ENCODE assay signal across 8 cellular contexts in genomic region chr7:152675761-152676636, GRCh38.
DNase-seq lines count a peak whose midpoint lies in the region; ATAC-seq and TF ChIP-seq lines count a peak whose summit lies in the region.

XRCC2 (minus strand) TSS chr7:152676141; CDS start chr7:152676079, 62 bp downstream.

- H3K36me3 ChIP-seq in mucosa of rectum (ENCODE audit: control insufficient read depth in 2 of 2, insufficient read depth in 2 of 2, low read length in 2 of 2), result no peaks in the 10 kb centered on the region

- peaks cover 10 to 12% of the 10 kb centered on the region in 2 donors for H3K4me1 ChIP-seq in mucosa of rectum (ENCODE audit: control insufficient read depth in 2 of 2, insufficient read depth in 2 of 2, low read length in 2 of 2)

- peak; percentile 81 for DNase-seq in DMS153 treated with DMSO at 0.1 percent for 48 hours (lab: John Stamatoyannopoulos, UW; ENCODE audit: unreplicated experiment)
- peak; percentile 95 for DNase-seq in OCI-M2 (lab: John Stamatoyannopoulos, UW; ENCODE audit: unreplicated experiment)
- DNase-seq in activated T-cell treated with anti-CD3 and anti-CD28 coated beads for 4 hours, result peak; percentile 97
- DNase-seq in erythroblast (lab: John Stamatoyannopoulos, UW), result peak; percentile 95 to 98
- DNase-seq in stimulated activated CD8-positive, alpha-beta memory T cell treated with anti-CD3 and anti-CD28 coated beads, Interleukin-4, amount 100 ng/mL, for 4 hours (ENCODE audit: low read depth in 2 of 2, low spot score in 1 of 2), result peak; percentile 89 to 91

- peak; percentile 91 for TF ChIP-seq POLR2A in erythroblast (IDR thresholded peaks at IDR 0.05; ENCODE audit: low read length)

- H3K9me3 ChIP-seq in mucosa of rectum (ENCODE audit: control insufficient read depth in 2 of 2, low read length in 2 of 2), result no peaks in the 10 kb centered on the region

- peak within 1 kb of the TSS; percentile 76 to 85 for H3K4me3 ChIP-seq in mucosa of rectum (ENCODE audit: low read length in 2 of 2)

- peak within 1 kb of the TSS; percentile 54 to 62 for H3K27ac ChIP-seq in mucosa of rectum (ENCODE audit: low read depth in 2 of 2, low read length in 2 of 2)

- no peak for TF ChIP-seq RAD21 in Ishikawa (IDR thresholded peaks at IDR 0.05; ENCODE audit: low read depth)

- no peaks in the 10 kb centered on the region for H3K27me3 ChIP-seq in mucosa of rectum (ENCODE audit: control insufficient read depth in 2 of 2, insufficient read depth in 2 of 2, low read length in 2 of 2)

- peak within 1 kb of the TSS; percentile 69 to 77 for H3K9ac ChIP-seq in mucosa of rectum (ENCODE audit: low read depth in 1 of 2, low read length in 2 of 2)

- TF ChIP-seq EP300 in Ishikawa (IDR thresholded peaks at IDR 0.05; ENCODE audit: borderline replicate concordance), result no peak

- peak; percentile 90 for ATAC-seq in GM21619 (IDR thresholded peaks at IDR 0.05; ENCODE audit: unreplicated experiment)

TF ChIP-seq in Ishikawa, 13 proteins besides CTCF, POLR2A, EP300 and RAD21:
- 0 out of 2 replicates have a peak, but pooled peaks have one; percentile 6 for TF ChIP-seq TEAD4 (IDR thresholded peaks at IDR 0.05)
- TF ChIP-seq FOXM1 (IDR thresholded peaks at IDR 0.05; ENCODE audit: borderline replicate concordance, low read depth), result no peak; the same call in 1 of the 2 replicates
- TF ChIP-seq, protein P1, sequence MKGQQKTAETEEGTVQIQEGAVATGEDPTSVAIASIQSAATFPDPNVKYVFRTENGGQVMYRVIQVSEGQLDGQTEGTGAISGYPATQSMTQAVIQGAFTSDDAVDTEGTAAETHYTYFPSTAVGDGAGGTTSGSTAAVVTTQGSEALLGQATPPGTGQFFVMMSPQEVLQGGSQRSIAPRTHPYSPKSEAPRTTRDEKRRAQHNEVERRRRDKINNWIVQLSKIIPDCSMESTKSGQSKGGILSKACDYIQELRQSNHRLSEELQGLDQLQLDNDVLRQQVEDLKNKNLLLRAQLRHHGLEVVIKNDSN (IDR thresholded peaks at IDR 0.05), result no peak; the same call in 1 of the 2 replicates
- peak; percentile 67; the same call in 1 of the 2 replicates for TF ChIP-seq TCF12 (IDR thresholded peaks at IDR 0.05; ENCODE audit: low read depth)
- TF ChIP-seq ZBTB7A (IDR thresholded peaks at IDR 0.05; ENCODE audit: low read depth), result 0 out of 2 replicates have a peak, but pooled peaks have one; percentile 24
- peak; percentile 82 for TF ChIP-seq CREB1 (IDR thresholded peaks at IDR 0.05; ENCODE audit: low read depth)
- no peak for TF ChIP-seq CEBPB (IDR thresholded peaks at IDR 0.05)
- peak; percentile 84; the same call in 1 of the 2 replicates for TF ChIP-seq TAF1 (IDR thresholded peaks at IDR 0.05; ENCODE audit: low read depth)
- TF ChIP-seq NFIC (IDR thresholded peaks at IDR 0.05), result no peak
- TF ChIP-seq, protein P2, sequence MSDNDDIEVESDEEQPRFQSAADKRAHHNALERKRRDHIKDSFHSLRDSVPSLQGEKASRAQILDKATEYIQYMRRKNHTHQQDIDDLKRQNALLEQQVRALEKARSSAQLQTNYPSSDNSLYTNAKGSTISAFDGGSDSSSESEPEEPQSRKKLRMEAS (IDR thresholded peaks at IDR 0.05), result peak; percentile 94
- TF ChIP-seq, protein P3, sequence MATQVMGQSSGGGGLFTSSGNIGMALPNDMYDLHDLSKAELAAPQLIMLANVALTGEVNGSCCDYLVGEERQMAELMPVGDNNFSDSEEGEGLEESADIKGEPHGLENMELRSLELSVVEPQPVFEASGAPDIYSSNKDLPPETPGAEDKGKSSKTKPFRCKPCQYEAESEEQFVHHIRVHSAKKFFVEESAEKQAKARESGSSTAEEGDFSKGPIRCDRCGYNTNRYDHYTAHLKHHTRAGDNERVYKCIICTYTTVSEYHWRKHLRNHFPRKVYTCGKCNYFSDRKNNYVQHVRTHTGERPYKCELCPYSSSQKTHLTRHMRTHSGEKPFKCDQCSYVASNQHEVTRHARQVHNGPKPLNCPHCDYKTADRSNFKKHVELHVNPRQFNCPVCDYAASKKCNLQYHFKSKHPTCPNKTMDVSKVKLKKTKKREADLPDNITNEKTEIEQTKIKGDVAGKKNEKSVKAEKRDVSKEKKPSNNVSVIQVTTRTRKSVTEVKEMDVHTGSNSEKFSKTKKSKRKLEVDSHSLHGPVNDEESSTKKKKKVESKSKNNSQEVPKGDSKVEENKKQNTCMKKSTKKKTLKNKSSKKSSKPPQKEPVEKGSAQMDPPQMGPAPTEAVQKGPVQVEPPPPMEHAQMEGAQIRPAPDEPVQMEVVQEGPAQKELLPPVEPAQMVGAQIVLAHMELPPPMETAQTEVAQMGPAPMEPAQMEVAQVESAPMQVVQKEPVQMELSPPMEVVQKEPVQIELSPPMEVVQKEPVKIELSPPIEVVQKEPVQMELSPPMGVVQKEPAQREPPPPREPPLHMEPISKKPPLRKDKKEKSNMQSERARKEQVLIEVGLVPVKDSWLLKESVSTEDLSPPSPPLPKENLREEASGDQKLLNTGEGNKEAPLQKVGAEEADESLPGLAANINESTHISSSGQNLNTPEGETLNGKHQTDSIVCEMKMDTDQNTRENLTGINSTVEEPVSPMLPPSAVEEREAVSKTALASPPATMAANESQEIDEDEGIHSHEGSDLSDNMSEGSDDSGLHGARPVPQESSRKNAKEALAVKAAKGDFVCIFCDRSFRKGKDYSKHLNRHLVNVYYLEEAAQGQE (IDR thresholded peaks at IDR 0.05; ENCODE audit: low read depth), result no peak
- TF ChIP-seq EGR1 (IDR thresholded peaks at IDR 0.05), result peak; percentile 74
- peak; percentile 39; the same call in 1 of the 2 replicates for TF ChIP-seq YY1 (IDR thresholded peaks at IDR 0.05; ENCODE audit: low read depth)

Comparison
In these comparisons a context has a peak if more than half of its experiments do, and no peak if none do; other contexts are left out.
1. Peak in every context shown above with its lines: DNase-seq, ATAC-seq, H3K4me3 ChIP-seq and H3K27ac ChIP-seq.